Comparison of ENCODE assay signal across 13 cellular contexts in genomic region chr19:51098366-51099069, GRCh38. TPM values are rescaled to one million over a fixed set of nuclear protein-coding genes. Genes with fewer than 3 reads are reported as not detected.
DNase-seq lines count a peak whose midpoint lies in the region; ATAC-seq lines count a peak whose summit lies in the region.
"Had no signal": no experiment of that assay in that cellular context is flagged by ENCODE, and none has a peak within 500 bp of the region (broad histone marks: within the 10 kb centered on the region; RNA-seq: fewer than 3 reads in every experiment).

No MANE protein-coding gene starts in this region.

- ATAC-seq in activated CD4-positive, CD25-positive, alpha-beta regulatory T cell treated with anti-CD3 and anti-CD28 coated beads, Interleukin-2, amount 50 U/mL, for 24 hours: peak; percentile 55 to 63
- ATAC-seq in activated naive CD8-positive, alpha-beta T cell treated with anti-CD3 and anti-CD28 coated beads, Interleukin-2, amount 10 ng/mL, durations not matched to agents 7 days and 5 days (ENCODE audit: low read depth): peak; percentile 76
- ATAC-seq in HG02981 (IDR thresholded peaks at IDR 0.05; ENCODE audit: unreplicated experiment) (no peak), GM19395 (IDR thresholded peaks at IDR 0.05; ENCODE audit: unreplicated experiment) (no peak)
- ATAC-seq: gastrocnemius medialis, Panc1 had no signal

- H3K9ac ChIP-seq in stomach smooth muscle (ENCODE audit: low read length in 2 of 2): peak overlapping the region; percentile 15 to 42

- no peaks in the 10 kb centered on the region for H3K9me3 Mint-ChIP-seq in activated naive CD8-positive, alpha-beta T cell treated with anti-CD3 and anti-CD28 coated beads, Interleukin-2, amount 10 ng/mL, durations not matched to agents 7 days and 5 days

- peaks cover 10 to 11% of the 10 kb centered on the region in 2 donors for H3K36me3 ChIP-seq in stomach smooth muscle (ENCODE audit: control insufficient read depth in 2 of 2, insufficient read depth in 2 of 2, low read length in 2 of 2)

- H3K36me3 Mint-ChIP-seq in activated naive CD8-positive, alpha-beta T cell treated with anti-CD3 and anti-CD28 coated beads, Interleukin-2, amount 10 ng/mL, durations not matched to agents 7 days and 5 days: peaks cover 18% of the 10 kb centered on the region

- no peaks in the 10 kb centered on the region for H3K9me3 ChIP-seq in stomach smooth muscle (ENCODE audit: control insufficient read depth in 2 of 2, low read length in 2 of 2)
- H3K9me3 ChIP-seq: gastrocnemius medialis had no signal

- H3K4me1 ChIP-seq in stomach smooth muscle (ENCODE audit: control insufficient read depth, insufficient read depth, low read length): peaks cover 8% of the 10 kb centered on the region

- peak overlapping the region; percentile 24 for H3K27ac ChIP-seq in stomach smooth muscle (ENCODE audit: low read length)
- H3K27ac ChIP-seq: 22Rv1, gastrocnemius medialis had no signal

- POLR2A ChIA-PET in activated naive CD8-positive, alpha-beta T cell treated with anti-CD3 and anti-CD28 coated beads, Interleukin-2, amount 10 ng/mL, durations not matched to agents 7 days and 5 days (lab: Charles Lee): interaction anchor here (0.7 to 0.8 kb wide), 2 partner anchors 10 to 18 kb away, joined by 3 read pairs; no protein-coding TSS in a partner anchor

- no peaks in the 10 kb centered on the region for H3K27me3 Mint-ChIP-seq in activated naive CD8-positive, alpha-beta T cell treated with anti-CD3 and anti-CD28 coated beads, Interleukin-2, amount 10 ng/mL, durations not matched to agents 7 days and 5 days

- no peak for DNase-seq in activated CD4-positive, CD25-positive, alpha-beta regulatory T cell treated with anti-CD3 and anti-CD28 coated beads, Interleukin-2, amount 50 U/mL, for 72 hours
- DNase-seq in activated naive CD8-positive, alpha-beta T cell treated with anti-CD3 and anti-CD28 coated beads, Interleukin-2, amount 10 ng/mL, durations not matched to agents 7 days and 5 days: peak; percentile 54
- DNase-seq in iris pigment epithelial cell (ENCODE audit: low read depth): peak; percentile 45
- no peak for DNase-seq in ecto neural progenitor cell (ENCODE audit: low spot score)
- DNase-seq: gastrocnemius medialis, NCI-H1436 treated with DMSO at 0.1 percent for 48 hours, substantia nigra had no signal

- peaks cover 21% of the 10 kb centered on the region for H3K4me1 Mint-ChIP-seq in activated naive CD8-positive, alpha-beta T cell treated with anti-CD3 and anti-CD28 coated beads, Interleukin-2, amount 10 ng/mL, durations not matched to agents 7 days and 5 days

- no peaks in the 10 kb centered on the region for H3K27me3 ChIP-seq in stomach smooth muscle (ENCODE audit: control insufficient read depth in 1 of 2, insufficient read depth in 2 of 2, low read length in 2 of 2)
- H3K27me3 ChIP-seq: gastrocnemius medialis had no signal

- H3K4me3 Mint-ChIP-seq in activated naive CD8-positive, alpha-beta T cell treated with anti-CD3 and anti-CD28 coated beads, Interleukin-2, amount 10 ng/mL, durations not matched to agents 7 days and 5 days: peak overlapping the region; percentile 51

- H3K27ac Mint-ChIP-seq in activated naive CD8-positive, alpha-beta T cell treated with anti-CD3 and anti-CD28 coated beads, Interleukin-2, amount 10 ng/mL, durations not matched to agents 7 days and 5 days: peak overlapping the region; percentile 79

- H3K4me3 ChIP-seq in stomach smooth muscle (ENCODE audit: low read length in 2 of 2): peak overlapping the region in 1 of 2 donors; percentile 62
- H3K4me3 ChIP-seq: gastrocnemius medialis had no signal

RNA-seq across cellular contexts. Expression of gene CTU1, which starts 9.7 kb away (rescaled TPM):
- 10 to 100 TPM in 1 of 2 experiments, 1 to 10 TPM in 1; 9.4 to 10.1 TPM for total RNA-seq in activated naive CD8-positive, alpha-beta T cell treated with anti-CD3 and anti-CD28 coated beads, Interleukin-2, amount 10 ng/mL, durations not matched to agents 7 days and 5 days

RNA-seq across cellular contexts. Expression of gene KLK14, which starts 15.8 kb away (rescaled TPM):
- under 1 TPM; 0.72 to 0.91 TPM for total RNA-seq in activated naive CD8-positive, alpha-beta T cell treated with anti-CD3 and anti-CD28 coated beads, Interleukin-2, amount 10 ng/mL, durations not matched to agents 7 days and 5 days
- total RNA-seq: gastrocnemius medialis had no signal

RNA-seq across cellular contexts. Expression of gene SIGLEC9, which starts 26.2 kb away (rescaled TPM):
- total RNA-seq in activated naive CD8-positive, alpha-beta T cell treated with anti-CD3 and anti-CD28 coated beads, Interleukin-2, amount 10 ng/mL, durations not matched to agents 7 days and 5 days: 1 to 10 TPM; 1.3 to 2.0 TPM

RNA-seq across cellular contexts. Expression of gene KLK13, which starts 33.6 kb away (rescaled TPM):
- not detected for total RNA-seq in activated naive CD8-positive, alpha-beta T cell treated with anti-CD3 and anti-CD28 coated beads, Interleukin-2, amount 10 ng/mL, durations not matched to agents 7 days and 5 days
- total RNA-seq: gastrocnemius medialis had no signal

RNA-seq across cellular contexts. Expression of gene SIGLEC7, which starts 43.6 kb away (rescaled TPM):
- total RNA-seq in activated naive CD8-positive, alpha-beta T cell treated with anti-CD3 and anti-CD28 coated beads, Interleukin-2, amount 10 ng/mL, durations not matched to agents 7 days and 5 days: under 1 TPM; 0.33 to 0.40 TPM

Comparison
In these comparisons a context has a peak if more than half of its experiments do, and no peak if none do; other contexts are left out.
1. ATAC-seq: peak in activated CD4-positive, CD25-positive, alpha-beta regulatory T cell treated with anti-CD3 and anti-CD28 coated beads, Interleukin-2, amount 50 U/mL, for 24 hours (2 of 2) and activated naive CD8-positive, alpha-beta T cell treated with anti-CD3 and anti-CD28 coated beads, Interleukin-2, amount 10 ng/mL, durations not matched to agents 7 days and 5 days (single experiment); none in HG02981 (single experiment) and GM19395 (single experiment).
2. DNase-seq: peak in activated naive CD8-positive, alpha-beta T cell treated with anti-CD3 and anti-CD28 coated beads, Interleukin-2, amount 10 ng/mL, durations not matched to agents 7 days and 5 days (single experiment) and iris pigment epithelial cell (single experiment); none in activated CD4-positive, CD25-positive, alpha-beta regulatory T cell treated with anti-CD3 and anti-CD28 coated beads, Interleukin-2, amount 50 U/mL, for 72 hours (single experiment) and ecto neural progenitor cell (single experiment).